ENCODE assay signal across 25 cellular contexts in the genomic region with DNA sequence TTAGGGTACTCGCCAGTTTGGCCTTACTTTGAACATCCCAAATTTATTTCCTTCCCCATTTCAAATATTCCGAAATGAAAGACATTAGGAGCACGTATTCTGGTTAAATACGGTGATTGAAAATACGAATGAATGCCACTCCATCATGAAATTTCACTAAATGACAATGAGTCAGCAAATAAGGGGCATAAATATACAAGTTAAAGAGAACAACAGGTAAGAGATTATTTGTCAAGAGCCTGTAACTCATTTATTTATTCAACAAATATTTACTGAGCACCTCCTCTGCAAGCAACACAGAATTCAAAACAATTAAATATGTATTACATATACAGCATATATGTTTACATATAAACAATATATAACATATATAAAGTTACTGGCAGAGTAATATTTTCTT. TPM values are rescaled to one million over a fixed set of nuclear protein-coding genes. Genes with fewer than 3 reads are reported as not detected.
"Had no signal": no experiment of that assay in that cellular context is flagged by ENCODE, and none has a peak within 500 bp of the region (broad histone marks: within the 10 kb centered on the region; RNA-seq: fewer than 3 reads in every experiment).

No MANE protein-coding gene starts in this region.

- DNase-seq: activated B cell treated with CpG ODN at 0.5 μM for 24 hours; activated CD4-positive, alpha-beta memory T cell treated with anti-CD3 and anti-CD28 coated beads for 36 hours; activated CD4-positive, alpha-beta T cell treated with anti-CD3 and anti-CD28 coated beads, Interleukin-2, amount 10 ng/mL, durations not matched to agents 7 days and 5 days; activated CD8-positive, alpha-beta memory T cell treated with anti-CD3 and anti-CD28 coated beads for 24 hours; activated effector memory CD4-positive, alpha-beta T cell treated with anti-CD3 and anti-CD28 coated beads, Interleukin-2, amount 50 U/mL, for 16 hours; activated naive CD4-positive, alpha-beta T cell treated with Interleukin-2 at 50 U/mL for 16 hours; activated naive CD8-positive, alpha-beta T cell treated with anti-CD3 and anti-CD28 coated beads, Interleukin-2, amount 50 U/mL, for 24 hours; activated T-cell treated with anti-CD3 and anti-CD28 coated beads, Interleukin-2, amount 50 U/mL, for 4 hours; amniotic stem cell; body of pancreas; central memory CD4-positive, alpha-beta T cell; Kasumi-1; MV-4-11; NCI-H1092 treated with DMSO at 0.1 percent for 48 hours; NCI-H1436; NCI-H187; NCI-H2081; NCI-H524; SIG-M5; T-cell; T-helper 2 cell; T1000 had no signal

- ATAC-seq: activated naive CD8-positive, alpha-beta T cell treated with anti-CD3 and anti-CD28 coated beads, Interleukin-2, amount 50 U/mL, for 24 hours; activated T-cell treated with anti-CD3 and anti-CD28 coated beads, Interleukin-2, amount 50 U/mL, for 4 hours; body of pancreas had no signal

- H3K27me3 ChIP-seq: ascending aorta, body of pancreas had no signal

- H3K9me3 ChIP-seq: ascending aorta, body of pancreas had no signal

- H3K36me3 ChIP-seq: ascending aorta had no signal

- H3K4me1 ChIP-seq: ascending aorta, body of pancreas had no signal

- H3K4me3 Mint-ChIP-seq: activated B cell treated with CpG ODN at 0.5 μM for 24 hours; activated CD4-positive, alpha-beta memory T cell treated with anti-CD3 and anti-CD28 coated beads for 36 hours; activated CD4-positive, alpha-beta T cell treated with anti-CD3 and anti-CD28 coated beads, Interleukin-2, amount 10 ng/mL, durations not matched to agents 7 days and 5 days; activated naive CD8-positive, alpha-beta T cell treated with anti-CD3 and anti-CD28 coated beads, Interleukin-2, amount 50 U/mL, for 24 hours; activated T-cell treated with anti-CD3 and anti-CD28 coated beads, Interleukin-2, amount 50 U/mL, for 4 hours; T-cell had no signal

- H3K9me3 Mint-ChIP-seq: activated B cell treated with CpG ODN at 0.5 μM for 24 hours; activated CD4-positive, alpha-beta memory T cell treated with anti-CD3 and anti-CD28 coated beads for 36 hours; activated CD4-positive, alpha-beta T cell treated with anti-CD3 and anti-CD28 coated beads, Interleukin-2, amount 10 ng/mL, durations not matched to agents 7 days and 5 days; activated naive CD8-positive, alpha-beta T cell treated with anti-CD3 and anti-CD28 coated beads, Interleukin-2, amount 50 U/mL, for 24 hours; activated T-cell treated with anti-CD3 and anti-CD28 coated beads, Interleukin-2, amount 50 U/mL, for 4 hours; T-cell had no signal

- H3K4me3 ChIP-seq: ascending aorta, body of pancreas, SK-N-MC had no signal

- H3K27ac Mint-ChIP-seq: activated B cell treated with CpG ODN at 0.5 μM for 24 hours; activated CD4-positive, alpha-beta memory T cell treated with anti-CD3 and anti-CD28 coated beads for 36 hours; activated CD4-positive, alpha-beta T cell treated with anti-CD3 and anti-CD28 coated beads, Interleukin-2, amount 10 ng/mL, durations not matched to agents 7 days and 5 days; activated naive CD4-positive, alpha-beta T cell treated with anti-CD3 and anti-CD28 coated beads, Interleukin-2, amount 50 U/mL, for 72 hours; activated naive CD8-positive, alpha-beta T cell treated with anti-CD3 and anti-CD28 coated beads, Interleukin-2, amount 50 U/mL, for 24 hours; T-cell had no signal

- H3K27me3 Mint-ChIP-seq: activated B cell treated with CpG ODN at 0.5 μM for 24 hours; activated CD4-positive, alpha-beta memory T cell treated with anti-CD3 and anti-CD28 coated beads for 36 hours; activated CD4-positive, alpha-beta T cell treated with anti-CD3 and anti-CD28 coated beads, Interleukin-2, amount 10 ng/mL, durations not matched to agents 7 days and 5 days; activated naive CD8-positive, alpha-beta T cell treated with anti-CD3 and anti-CD28 coated beads, Interleukin-2, amount 50 U/mL, for 24 hours; T-cell had no signal

- H3K27ac ChIP-seq: ascending aorta, body of pancreas, SK-N-MC had no signal

RNA-seq across cellular contexts. Expression of a gene that starts 44.8 kb away (rescaled TPM):
- total RNA-seq: ascending aorta, body of pancreas had no signal
